In the genomic region with DNA sequence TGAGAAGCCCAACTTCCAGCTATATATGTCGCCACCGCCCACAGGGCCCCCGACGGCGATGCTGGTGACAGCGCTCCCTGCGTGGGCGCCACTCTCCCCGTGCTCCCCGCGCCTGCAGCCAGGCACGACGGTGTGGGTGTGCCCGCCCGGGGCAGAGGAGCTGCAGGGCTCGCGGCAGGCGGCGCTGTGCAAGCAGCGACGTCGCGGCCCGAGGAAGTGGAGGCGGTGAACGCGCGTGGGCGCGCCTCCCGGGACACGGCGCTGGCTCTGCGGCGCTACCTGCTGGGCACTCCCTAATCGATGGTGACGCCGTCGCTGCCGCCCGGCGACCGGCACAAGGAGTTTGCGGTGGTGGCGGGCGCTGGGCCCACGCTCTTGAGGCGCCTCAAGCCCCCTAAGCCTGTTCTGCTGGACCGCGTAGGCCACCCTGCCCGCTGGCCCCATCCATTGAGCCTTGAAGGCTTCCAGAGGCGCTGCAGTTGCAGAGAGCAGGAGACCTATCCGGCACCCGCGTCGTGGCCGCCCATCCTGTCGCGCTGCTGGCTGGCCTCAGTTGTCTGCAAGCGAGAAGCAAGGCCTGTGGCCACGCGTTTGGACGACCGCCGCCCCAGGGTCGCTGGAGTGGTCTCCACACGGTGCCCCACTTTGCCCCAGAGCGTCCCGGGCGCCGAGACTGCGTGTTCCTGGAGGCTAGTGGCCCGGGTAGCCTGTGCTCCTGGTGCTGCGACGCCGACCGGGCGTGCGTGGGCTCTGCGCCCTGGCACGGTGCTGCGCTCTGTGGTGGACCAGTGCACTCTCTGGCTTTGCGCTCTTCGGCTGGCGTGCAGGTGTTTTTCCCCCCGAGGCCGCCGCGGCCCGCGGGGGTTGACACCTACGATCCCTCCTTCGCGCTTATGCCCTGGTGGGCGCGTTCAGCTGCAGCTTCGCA, we compare ENCODE assay signal across 9 cellular contexts. TPM values are rescaled to one million over a fixed set of nuclear protein-coding genes. Genes with fewer than 3 reads are reported as not detected.
DNase-seq lines count a peak whose midpoint lies in the region; ATAC-seq and TF ChIP-seq lines count a peak whose summit lies in the region.
"Had no signal": no experiment of that assay in that cellular context is flagged by ENCODE, and none has a peak within 500 bp of the region (broad histone marks: within the 10 kb centered on the region; RNA-seq: fewer than 3 reads in every experiment).

No MANE protein-coding gene starts in this region.

- no peaks in the 10 kb centered on the region for H3K36me3 ChIP-seq in DOHH2 (ENCODE audit: control insufficient read depth, low read length)
- H3K36me3 ChIP-seq in left lung, result no peaks in the 10 kb centered on the region
- no peaks in the 10 kb centered on the region for H3K36me3 ChIP-seq in WERI-Rb-1

- TF ChIP-seq CTCF in DOHH2 (IDR thresholded peaks at IDR 0.05; ENCODE audit: low read depth, low read length, poor library complexity, severe bottlenecking) (peak; percentile 27), left lung (IDR thresholded peaks at IDR 0.05) (peak in 1 of 2 donors; percentile 21), WERI-Rb-1 (IDR thresholded peaks at IDR 0.05; ENCODE audit: low read depth, low read length) (no peak)

- no peaks in the 10 kb centered on the region; the same call in 1 of the 2 replicates for H3F3A ChIP-seq in DOHH2 (ENCODE audit: control insufficient read depth, insufficient read depth)

- H3K9me3 ChIP-seq in DOHH2 (ENCODE audit: control insufficient read depth, insufficient read depth, low read length) (peaks cover 6% of the 10 kb centered on the region; the same call in 1 of the 2 replicates), left lung (no peaks in the 10 kb centered on the region), WERI-Rb-1 (ENCODE audit: severe bottlenecking) (no peaks in the 10 kb centered on the region)

- no peaks in the 10 kb centered on the region for H3K79me2 ChIP-seq in DOHH2 (ENCODE audit: control insufficient read depth, low read length)

- H3K27ac ChIP-seq in DOHH2 (ENCODE audit: low read depth, low read length) (no peak overlapping the region), left lung (no peak overlapping the region), WERI-Rb-1 (no peak overlapping the region)

- peaks cover 4% of the 10 kb centered on the region; the same call in 1 of the 2 replicates for H3K27me3 ChIP-seq in DOHH2 (ENCODE audit: control insufficient read depth, low read length)
- H3K27me3 ChIP-seq in left lung, result peaks cover 17 to 72% of the 10 kb centered on the region in 2 donors
- no peaks in the 10 kb centered on the region for H3K27me3 ChIP-seq in WERI-Rb-1 (ENCODE audit: insufficient read depth, low read depth, severe bottlenecking)

- H3K4me2 ChIP-seq in DOHH2 (ENCODE audit: low read length), result no peak overlapping the region

- intact Hi-C loops in left lung (cut with DNase I), result no loop called here

- H3K4me3 ChIP-seq in DOHH2 (ENCODE audit: low read length) (no peak overlapping the region), left lung (peak overlapping the region in 1 of 2 donors; percentile 8), WERI-Rb-1 (ENCODE audit: low read depth, low read length) (no peak overlapping the region)

- no peaks in the 10 kb centered on the region for H3K9me2 ChIP-seq in DOHH2 (replicated peaks; ENCODE audit: control insufficient read depth, low read length)

- no peaks in the 10 kb centered on the region for H4K20me1 ChIP-seq in DOHH2 (ENCODE audit: control insufficient read depth, insufficient read depth, low read depth, low read length)

- DNase-seq in T-helper 1 cell, result peak; percentile 69 to 84 (median 78)
- DNase-seq in activated naive CD8-positive, alpha-beta T cell treated with anti-CD3 and anti-CD28 coated beads, Interleukin-2, amount 50 U/mL, for 16 hours (ENCODE audit: low read depth, low spot score), result peak; percentile 27
- peak; percentile 51 to 93 for DNase-seq in left lung
- DNase-seq in stimulated activated CD8-positive, alpha-beta memory T cell treated with anti-CD3 and anti-CD28 coated beads, Interleukin-15, amount 100 ng/mL, for 24 hours (ENCODE audit: low read depth), result peak; percentile 38
- no peak for DNase-seq in WERI-Rb-1
- DNase-seq in HK-2 (ENCODE audit: unreplicated experiment), result no peak
- no peak for DNase-seq in OCI-M1 (lab: John Stamatoyannopoulos, UW)

- ATAC-seq in left lung, result peak; percentile 73

- no peaks in the 10 kb centered on the region for H3K4me1 ChIP-seq in DOHH2 (ENCODE audit: control insufficient read depth, low read length)
- H3K4me1 ChIP-seq in left lung, result peaks cover 0 to 10% of the 10 kb centered on the region in 2 donors

RNA-seq across cellular contexts. Expression of gene LRFN3, which starts 23.1 kb away (rescaled TPM):
- 10 to 100 TPM; 12.2 to 14.8 TPM for total RNA-seq in left lung

RNA-seq across cellular contexts. Expression of gene SDHAF1, which starts 35.7 kb away (rescaled TPM):
- 10 to 100 TPM; 14.0 to 16.5 TPM for total RNA-seq in left lung

RNA-seq across cellular contexts. Expression of gene SYNE4, which starts 49.3 kb away (rescaled TPM):
- total RNA-seq in left lung, result 10 to 100 TPM; 11.2 to 13.1 TPM
- total RNA-seq: glomerular endothelial cell had no signal

RNA-seq across cellular contexts. Expression of gene TYROBP, which starts 51.2 kb away (rescaled TPM):
- total RNA-seq in left lung, result 100 to 1,000 TPM; 205 to 407 TPM
- total RNA-seq: glomerular endothelial cell had no signal

RNA-seq across cellular contexts. Expression of gene ALKBH6, which starts 54.7 kb away (rescaled TPM):
- 10 to 100 TPM; 19.3 to 22.7 TPM for total RNA-seq in left lung

Comparison
In these comparisons a context has a peak if more than half of its experiments do, and no peak if none do; other contexts are left out.
1. DNase-seq: peak in T-helper 1 cell (5 of 5), activated naive CD8-positive, alpha-beta T cell treated with anti-CD3 and anti-CD28 coated beads, Interleukin-2, amount 50 U/mL, for 16 hours (single experiment), left lung (2 of 2) and stimulated activated CD8-positive, alpha-beta memory T cell treated with anti-CD3 and anti-CD28 coated beads, Interleukin-15, amount 100 ng/mL, for 24 hours (single experiment); none in WERI-Rb-1 (single experiment), HK-2 (single experiment) and OCI-M1 (single experiment).